In genomic region chr20:62393266-62393665, GRCh38 we compare ENCODE assay signal across 29 cellular contexts. TPM values are rescaled to one million over a fixed set of nuclear protein-coding genes. Genes with fewer than 3 reads are reported as not detected.
"Had no signal": no experiment of that assay in that cellular context is flagged by ENCODE, and none has a peak within 500 bp of the region (broad histone marks: within the 10 kb centered on the region; RNA-seq: fewer than 3 reads in every experiment).

No MANE protein-coding gene starts in this region.

- H3K4me3 ChIP-seq: SJSA1 had no signal

- DNase-seq: activated CD4-positive, alpha-beta T cell treated with anti-CD3 and anti-CD28 coated beads for 48 hours; activated CD4-positive, alpha-beta T cell treated with anti-CD3 and anti-CD28 coated beads, Interleukin-2, amount 50 U/mL, for 4 hours; activated CD4-positive, CD25-positive, alpha-beta regulatory T cell treated with anti-CD3 and anti-CD28 coated beads, Interleukin-2, amount 50 U/mL, for 72 hours; activated CD8-positive, alpha-beta memory T cell treated with anti-CD3 and anti-CD28 coated beads, Interleukin-2, amount 50 U/mL, for 48 hours; activated CD8-positive, alpha-beta T cell treated with anti-CD3 and anti-CD28 coated beads, Interleukin-2, amount 10 ng/mL, durations not matched to agents 7 days and 5 days; activated gamma-delta T cell; activated naive CD4-positive, alpha-beta T cell treated with anti-CD3 and anti-CD28 coated beads for 36 hours; activated T-cell treated with anti-CD3 and anti-CD28 coated beads, Interleukin-2, amount 50 U/mL, for 1 hour; amygdala; MM.1S; NCI-H1105; NCI-H1436; NCI-H187; NCI-H2081; NCI-H510A treated with DMSO at 0.1 percent for 48 hours; NCI-H69; NK-92 treated with Interleukin-12 subunit alpha and Interleukin-12 subunit beta, amount 100 ng/mL, for 24 hours; OCI-M1; RPMI8226; SHP77; SW 1271 had no signal

- H3K9me3 ChIP-seq: SJSA1 had no signal

- H3K27me3 ChIP-seq: SJSA1 had no signal

- H3K4me3 Mint-ChIP-seq: activated CD8-positive, alpha-beta T cell treated with anti-CD3 and anti-CD28 coated beads, Interleukin-2, amount 10 ng/mL, durations not matched to agents 7 days and 5 days; activated naive CD4-positive, alpha-beta T cell treated with anti-CD3 and anti-CD28 coated beads for 36 hours; activated naive CD8-positive, alpha-beta T cell; brain; central memory CD8-positive, alpha-beta T cell; T-helper 1 cell treated with Interleukin-12 subunit alpha and Interleukin-12 subunit beta and Interleukin-4 antibody, amounts not matched to agents 30 μg/mL and 1 μg/mL, for 36 hours; WTC11 had no signal

- FAIRE-seq: astrocyte had no signal

- H3K9me3 Mint-ChIP-seq: brain; central memory CD8-positive, alpha-beta T cell had no signal

- H3K27ac Mint-ChIP-seq: activated CD8-positive, alpha-beta T cell treated with anti-CD3 and anti-CD28 coated beads, Interleukin-2, amount 10 ng/mL, durations not matched to agents 7 days and 5 days; activated naive CD4-positive, alpha-beta T cell treated with anti-CD3 and anti-CD28 coated beads for 36 hours; activated naive CD8-positive, alpha-beta T cell; brain; T-helper 1 cell treated with Interleukin-12 subunit alpha and Interleukin-12 subunit beta and Interleukin-4 antibody, amounts not matched to agents 30 μg/mL and 1 μg/mL, for 36 hours; WTC11 had no signal

- H3K27ac ChIP-seq: SJSA1 had no signal

- ATAC-seq: activated CD8-positive, alpha-beta T cell treated with anti-CD3 and anti-CD28 coated beads, Interleukin-2, amount 10 ng/mL, durations not matched to agents 7 days and 5 days; SK-N-SH treated with all-trans-retinoic acid at 6 μM for 48 hours; WTC11 had no signal

- H3K27me3 Mint-ChIP-seq: activated naive CD8-positive, alpha-beta T cell; brain; central memory CD8-positive, alpha-beta T cell had no signal

RNA-seq across cellular contexts. Expression of gene RBBP8NL, which starts 34.1 kb away (rescaled TPM):
- total RNA-seq: activated CD8-positive, alpha-beta T cell treated with anti-CD3 and anti-CD28 coated beads, Interleukin-2, amount 10 ng/mL, durations not matched to agents 7 days and 5 days; activated naive CD4-positive, alpha-beta T cell treated with anti-CD3 and anti-CD28 coated beads for 36 hours; SJSA1 had no signal
